In genomic region chr5:131795879-131796792, GRCh38 we compare ENCODE assay signal across 8 cellular contexts. TPM values are rescaled to one million over a fixed set of nuclear protein-coding genes. Genes with fewer than 3 reads are reported as not detected.
DNase-seq lines count a peak whose midpoint lies in the region; ATAC-seq and TF ChIP-seq lines count a peak whose summit lies in the region.

No MANE protein-coding gene starts in this region.

- ATAC-seq in GM19351 (IDR thresholded peaks at IDR 0.05; ENCODE audit: unreplicated experiment) (peak; percentile 19), HG03442 (IDR thresholded peaks at IDR 0.05; ENCODE audit: unreplicated experiment) (peak; percentile 13), SK-N-SH treated with all-trans-retinoic acid at 6 μM for 48 hours (peak; percentile 63), body of pancreas (peak; percentile 63)

- H3K4me1 ChIP-seq in body of pancreas (peaks cover 30% of the 10 kb centered on the region), iPS-15b (ENCODE audit: control insufficient read depth, insufficient read depth, low read length) (peaks cover 3% of the 10 kb centered on the region)

- H3K27me3 ChIP-seq in body of pancreas (no peaks in the 10 kb centered on the region), iPS-15b (ENCODE audit: control insufficient read depth, insufficient read depth, low read length) (peaks cover 6% of the 10 kb centered on the region)

- TF ChIP-seq CTCF in body of pancreas (IDR thresholded peaks at IDR 0.05), result no peak

- peak; percentile 70 for DNase-seq in CD1c-positive myeloid dendritic cell (ENCODE audit: extremely low spot score)
- peak; percentile 75 to 82 (median 78) for DNase-seq in body of pancreas
- DNase-seq in skeletal muscle cell (ENCODE audit: low read depth), result no peak
- no peak for DNase-seq in NK-92 treated with Interleukin-12 subunit alpha and Interleukin-12 subunit beta, amount 100 ng/mL, for 24 hours (lab: John Stamatoyannopoulos, UW)

- 1% methylated on average over 41 to 55 of the region's 56 CpGs for WGBS in body of pancreas, 2 donors

- H3K4me3 ChIP-seq in body of pancreas (peak overlapping the region; percentile 75 to 86), iPS-15b (ENCODE audit: low read depth, low read length) (peak overlapping the region; percentile 90), skeletal muscle cell (ENCODE audit: low read depth, low read length) (peak overlapping the region; percentile 92)

- H3K9me3 ChIP-seq in body of pancreas, result no peaks in the 10 kb centered on the region
- H3K9me3 ChIP-seq in iPS-15b (ENCODE audit: control insufficient read depth, insufficient read depth, low read length), result no peaks in the 10 kb centered on the region

- no peak for TF ChIP-seq POLR2A in body of pancreas (IDR thresholded peaks at IDR 0.05)

- intact Hi-C loops in body of pancreas (cut with DNase I), result no loop called here

- H3K36me3 ChIP-seq in body of pancreas (replicated peaks in 1 of 2; ENCODE audit: insufficient read depth in 1 of 2, low read depth in 2 of 2), result no peaks in the 10 kb centered on the region
- H3K36me3 ChIP-seq in iPS-15b (ENCODE audit: control insufficient read depth, insufficient read depth, low read length), result no peaks in the 10 kb centered on the region

- H3K9ac ChIP-seq in iPS-15b (ENCODE audit: low read depth, low read length), result peak overlapping the region; percentile 82

- peak overlapping the region; percentile 97 to 99 (median 98) for H3K27ac ChIP-seq in body of pancreas

TF ChIP-seq in SK-N-SH treated with all-trans-retinoic acid at 6 μM for 48 hours, 23 proteins besides CTCF, POLR2A, EP300 and RAD21:
- no peak for TF ChIP-seq SNAI2 (CRISPR knock-in tag; IDR thresholded peaks at IDR 0.05)
- no peak for TF ChIP-seq CREB5 (CRISPR knock-in tag; IDR thresholded peaks at IDR 0.05; ENCODE audit: low read depth)
- no peak for TF ChIP-seq BACH2 (CRISPR knock-in tag; IDR thresholded peaks at IDR 0.05; ENCODE audit: borderline replicate concordance)
- TF ChIP-seq CSDC2 (CRISPR knock-in tag; IDR thresholded peaks at IDR 0.05), result no peak
- no peak for TF ChIP-seq ZFP3 (CRISPR knock-in tag; IDR thresholded peaks at IDR 0.05)
- TF ChIP-seq TSHZ2 (CRISPR knock-in tag; IDR thresholded peaks at IDR 0.05), result no peak
- no peak for TF ChIP-seq RARB (CRISPR knock-in tag; IDR thresholded peaks at IDR 0.05)
- TF ChIP-seq PPARA (CRISPR knock-in tag; IDR thresholded peaks at IDR 0.05; ENCODE audit: borderline replicate concordance), result no peak
- no peak for TF ChIP-seq CSRNP3 (CRISPR knock-in tag; IDR thresholded peaks at IDR 0.05)
- TF ChIP-seq ZFP30 (CRISPR knock-in tag; IDR thresholded peaks at IDR 0.05), result no peak
- TF ChIP-seq ZNF565 (CRISPR knock-in tag; conservative IDR thresholded peaks at IDR 0.05; ENCODE audit: low read depth), result no peak
- TF ChIP-seq ARNTL (CRISPR knock-in tag; IDR thresholded peaks at IDR 0.05; ENCODE audit: borderline replicate concordance, low read depth), result no peak
- no peak for TF ChIP-seq POU6F1 (CRISPR knock-in tag; IDR thresholded peaks at IDR 0.05; ENCODE audit: borderline replicate concordance, low read depth)
- no peak for TF ChIP-seq TOX (CRISPR knock-in tag; IDR thresholded peaks at IDR 0.05; ENCODE audit: borderline replicate concordance)
- no peak for TF ChIP-seq ESRRG (CRISPR knock-in tag; IDR thresholded peaks at IDR 0.05)
- no peak for TF ChIP-seq ZC3H10 (CRISPR knock-in tag; IDR thresholded peaks at IDR 0.05)
- no peak for TF ChIP-seq PATZ1 (CRISPR knock-in tag; IDR thresholded peaks at IDR 0.05; ENCODE audit: borderline replicate concordance)
- TF ChIP-seq GLIS3 (CRISPR knock-in tag; IDR thresholded peaks at IDR 0.05), result no peak

RNA-seq across cellular contexts. Expression of gene FNIP1, which starts 0.7 kb away (rescaled TPM):
- 10 to 100 TPM; 20.5 to 35.9 TPM for total RNA-seq in body of pancreas

Comparison
In these comparisons a context has a peak if more than half of its experiments do, and no peak if none do; other contexts are left out.
1. DNase-seq: peak in CD1c-positive myeloid dendritic cell (single experiment) and body of pancreas (4 of 4); none in skeletal muscle cell (single experiment) and NK-92 treated with Interleukin-12 subunit alpha and Interleukin-12 subunit beta, amount 100 ng/mL, for 24 hours (single experiment).
2. ATAC-seq: peak in every context shown above with its lines; median percentile 63 in SK-N-SH treated with all-trans-retinoic acid at 6 μM for 48 hours; 63 in body of pancreas; 19 in GM19351; 13 in HG03442.
3. Peak in every context shown above with its lines, with median percentiles within 50 percentile points of each other: H3K4me3 ChIP-seq.